ENCODE assay signal across 7 cellular contexts in genomic region chr10:44963772-44964633, GRCh38. TPM values are rescaled to one million over a fixed set of nuclear protein-coding genes. Genes with fewer than 3 reads are reported as not detected.
DNase-seq lines count a peak whose midpoint lies in the region; ATAC-seq and TF ChIP-seq lines count a peak whose summit lies in the region.

No MANE protein-coding gene starts in this region.

- no peak overlapping the region for H3K4me2 ChIP-seq in mesendoderm (ENCODE audit: low read length)

- no peak for ATAC-seq in GM18873 (IDR thresholded peaks at IDR 0.05; ENCODE audit: low FRiP score, unreplicated experiment)
- ATAC-seq in stimulated activated effector memory CD8-positive, alpha-beta T cell treated with anti-CD3 and anti-CD28 coated beads, Interleukin-12 subunit alpha, Interleukin-12 subunit beta, amount 100 ng/mL, for 72 hours, result no peak

- H2BK15ac ChIP-seq in mesendoderm (replicated peaks; ENCODE audit: low read depth), result no peak overlapping the region

- H2AK5ac ChIP-seq in mesendoderm (ENCODE audit: low read length), result no peak overlapping the region

- intact Hi-C loops in tibial artery (cut with DNase I; ENCODE audit: low total_unique reads), result no loop called here

- H3K4me3 Mint-ChIP-seq in stimulated activated effector memory CD8-positive, alpha-beta T cell treated with anti-CD3 and anti-CD28 coated beads, Interleukin-12 subunit alpha, Interleukin-12 subunit beta, amount 100 ng/mL, for 72 hours, result no peak overlapping the region

- H3K27ac ChIP-seq in HL-60 (replicated peaks) (peak overlapping the region; percentile 97), mesendoderm (ENCODE audit: low read depth, low read length) (no peak overlapping the region), tibial artery (peak overlapping the region; percentile 71 to 83)

- no CpG with 5 or more reads among the region's 15 CpGs for WGBS in mesendoderm (ENCODE audit: extremely low coverage, insufficient coverage, low lambda C conversion rate)

- H3K27me3 ChIP-seq in HL-60 (ENCODE audit: insufficient read depth, poor library complexity, severe bottlenecking) (no peaks in the 10 kb centered on the region), mesendoderm (ENCODE audit: insufficient read depth, low read length, poor library complexity) (no peaks in the 10 kb centered on the region), tibial artery (no peaks in the 10 kb centered on the region)

- H3K56ac ChIP-seq in mesendoderm (ENCODE audit: low read length), result peak overlapping the region; percentile 34

- peak overlapping the region; percentile 56 for H3K18ac ChIP-seq in mesendoderm (ENCODE audit: low read length)

- H3K9me3 ChIP-seq in tibial artery, result no peaks in the 10 kb centered on the region

- H3K4me1 Mint-ChIP-seq in stimulated activated effector memory CD8-positive, alpha-beta T cell treated with anti-CD3 and anti-CD28 coated beads, Interleukin-12 subunit alpha, Interleukin-12 subunit beta, amount 100 ng/mL, for 72 hours, result peaks cover 48% of the 10 kb centered on the region

- no peak overlapping the region for H3K4ac ChIP-seq in mesendoderm (ENCODE audit: low read depth, low read length)

- H3K27ac Mint-ChIP-seq in stimulated activated effector memory CD8-positive, alpha-beta T cell treated with anti-CD3 and anti-CD28 coated beads, Interleukin-12 subunit alpha, Interleukin-12 subunit beta, amount 100 ng/mL, for 72 hours, result no peak overlapping the region

- H3K79me1 ChIP-seq in mesendoderm (ENCODE audit: low read length), result no peaks in the 10 kb centered on the region

- H3K9me3 Mint-ChIP-seq in stimulated activated effector memory CD8-positive, alpha-beta T cell treated with anti-CD3 and anti-CD28 coated beads, Interleukin-12 subunit alpha, Interleukin-12 subunit beta, amount 100 ng/mL, for 72 hours, result no peaks in the 10 kb centered on the region

- H3K36me3 ChIP-seq in mesendoderm (ENCODE audit: control insufficient read depth, insufficient read depth, low read length), result no peaks in the 10 kb centered on the region
- H3K36me3 ChIP-seq in tibial artery, result peaks cover 0 to under 1% (median 0%) of the 10 kb centered on the region in 3 donors

- H2BK120ac ChIP-seq in mesendoderm (ENCODE audit: low read depth, low read length), result no peak overlapping the region

- no peak overlapping the region for H3K23ac ChIP-seq in mesendoderm (ENCODE audit: low read length)

- no peak for DNase-seq in HL-60 (ENCODE audit: low read depth in 1 of 2, low spot score in 1 of 2)
- DNase-seq in cardiac fibroblast (ENCODE audit: low read depth in 2 of 2), result peak; percentile 35 to 47
- DNase-seq in mesendoderm, result no peak
- DNase-seq in tibial artery, result peak; percentile 87 to 94
- DNase-seq in NCI-H446 treated with DMSO at 0.1 percent for 48 hours (lab: John Stamatoyannopoulos, UW), result no peak
- no peak for DNase-seq in stimulated activated effector memory CD8-positive, alpha-beta T cell treated with anti-CD3 and anti-CD28 coated beads, Interleukin-12 subunit alpha, Interleukin-12 subunit beta, amount 100 ng/mL, for 72 hours (ENCODE audit: low spot score in 2 of 2)

- H2BK5ac ChIP-seq in mesendoderm (ENCODE audit: low read length), result no peak overlapping the region

- no peak overlapping the region for H4K5ac ChIP-seq in mesendoderm (ENCODE audit: low read length)

- H3K79me2 ChIP-seq in mesendoderm (ENCODE audit: control insufficient read depth, insufficient read depth, low read length), result no peaks in the 10 kb centered on the region

- H3K4me1 ChIP-seq in mesendoderm (ENCODE audit: control insufficient read depth, low read depth, low read length), result peaks cover 4% of the 10 kb centered on the region
- peaks cover 0 to 92% (median 74%) of the 10 kb centered on the region in 4 donors for H3K4me1 ChIP-seq in tibial artery

- no peaks in the 10 kb centered on the region for H3K36me3 Mint-ChIP-seq in stimulated activated effector memory CD8-positive, alpha-beta T cell treated with anti-CD3 and anti-CD28 coated beads, Interleukin-12 subunit alpha, Interleukin-12 subunit beta, amount 100 ng/mL, for 72 hours

- TF ChIP-seq CTCF in HL-60 (IDR thresholded peaks at IDR 0.05; ENCODE audit: insufficient read depth, low read length) (no peak), cardiac fibroblast (IDR thresholded peaks at IDR 0.05; ENCODE audit: low read depth, low read length) (no peak), tibial artery (IDR thresholded peaks at IDR 0.05) (no peak)

- H4K8ac ChIP-seq in mesendoderm (ENCODE audit: low read depth, low read length), result no peak overlapping the region

- H3K9ac ChIP-seq in mesendoderm (ENCODE audit: low read length), result peak overlapping the region; percentile 33

- H3K4me3 ChIP-seq in HL-60 (replicated peaks; ENCODE audit: insufficient read depth, low read length) (no peak overlapping the region), cardiac fibroblast (replicated peaks in 1 of 2; ENCODE audit: low read depth in 2 of 2, low read length in 2 of 2) (no peak overlapping the region), mesendoderm (ENCODE audit: low read length) (no peak overlapping the region), tibial artery (peak overlapping the region in 1 of 2 donors; percentile 4)

RNA-seq across cellular contexts. Expression of gene RASSF4, which starts 4.4 kb away (rescaled TPM):
- 3.1 TPM for polyA plus RNA-seq in mesendoderm (2013, experiment 1 of 2)
- 3.9 TPM for polyA plus RNA-seq in mesendoderm (2013, experiment 2 of 2)

RNA-seq across cellular contexts. Expression of gene DEPP1, which starts 14.6 kb away (rescaled TPM):
- 0.10 TPM for polyA plus RNA-seq in mesendoderm (2013, experiment 1 of 2)
- 0.10 TPM for polyA plus RNA-seq in mesendoderm (2013, experiment 2 of 2)

RNA-seq across cellular contexts. Expression of gene ZNF22, which starts 36.7 kb away (rescaled TPM):
- polyA plus RNA-seq in mesendoderm (2013, experiment 1 of 2), result 64.7 TPM
- 63.5 TPM for polyA plus RNA-seq in mesendoderm (2013, experiment 2 of 2)

RNA-seq across cellular contexts. Expression of gene TMEM72, which starts 52.9 kb away (rescaled TPM):
- polyA plus RNA-seq in mesendoderm (2013, experiment 1 of 2), result not detected
- polyA plus RNA-seq in mesendoderm (2013, experiment 2 of 2), result not detected

Comparison
In these comparisons a context has a peak if more than half of its experiments do, and no peak if none do; other contexts are left out.
1. DNase-seq: peak in cardiac fibroblast (2 of 2) and tibial artery (2 of 2); none in HL-60 (0 of 2), mesendoderm (single experiment), NCI-H446 treated with DMSO at 0.1 percent for 48 hours (single experiment) and stimulated activated effector memory CD8-positive, alpha-beta T cell treated with anti-CD3 and anti-CD28 coated beads, Interleukin-12 subunit alpha, Interleukin-12 subunit beta, amount 100 ng/mL, for 72 hours (0 of 2).